In the genomic region with DNA sequence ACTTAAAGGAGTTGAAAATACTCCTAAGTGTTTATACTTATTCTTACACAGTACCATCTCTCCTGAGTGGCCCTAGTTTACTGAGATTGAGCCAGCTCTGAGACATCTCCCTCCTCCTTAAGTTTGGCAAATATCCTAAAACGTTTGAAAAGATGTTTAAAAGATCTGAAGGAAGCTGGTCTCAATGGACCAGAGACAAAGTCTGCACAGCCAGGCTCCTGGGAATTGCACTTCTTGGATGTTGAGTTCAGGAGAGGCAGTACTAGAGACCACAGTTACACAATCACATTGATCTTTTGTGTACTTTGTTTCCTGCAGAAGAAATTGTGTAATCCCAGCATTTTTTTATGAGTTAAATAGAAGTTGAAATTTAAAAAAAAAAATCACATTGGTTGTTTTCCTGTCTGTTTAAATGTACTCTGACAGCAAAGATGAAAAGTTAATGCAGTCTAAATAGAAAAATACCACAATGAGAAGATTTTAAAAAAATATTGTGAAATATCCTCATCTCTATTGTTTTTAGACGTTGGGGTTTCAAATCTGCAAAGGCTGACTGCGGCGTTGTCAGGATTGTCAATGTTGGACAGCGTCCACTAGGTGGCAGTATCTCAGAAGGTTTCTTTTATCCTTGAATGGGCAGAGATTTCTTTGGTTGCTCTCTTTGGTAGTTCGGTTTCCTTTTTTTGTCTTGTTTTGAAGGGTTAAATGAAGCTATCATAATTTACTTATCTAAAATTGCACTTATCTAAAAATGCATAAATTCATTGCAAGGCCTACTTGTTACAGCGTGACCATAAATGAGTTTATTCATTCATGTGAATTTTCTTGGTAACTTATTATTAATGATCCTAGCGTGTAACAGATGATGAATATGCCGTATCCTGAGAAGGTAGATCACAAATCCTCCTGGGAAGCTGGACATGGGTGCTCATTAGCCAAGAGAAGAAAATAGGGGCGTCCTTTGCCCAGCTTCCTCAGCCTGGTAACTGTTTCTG, we compare ENCODE assay signal across 9 cellular contexts. TPM values are rescaled to one million over a fixed set of nuclear protein-coding genes. Genes with fewer than 3 reads are reported as not detected.
DNase-seq lines count a peak whose midpoint lies in the region; ATAC-seq, FAIRE-seq and TF ChIP-seq lines count a peak whose summit lies in the region.
"Had no signal": no experiment of that assay in that cellular context is flagged by ENCODE, and none has a peak within 500 bp of the region (broad histone marks: within the 10 kb centered on the region; RNA-seq: fewer than 3 reads in every experiment).

No MANE protein-coding gene starts in this region.

- CTCF ChIA-PET in K562 (lab: Yijun Ruan, JAX; ENCODE audit: low intra/inter-chr PET ratio): interaction anchor here (0.5 to 0.6 kb wide), 2 partner anchors 27 to 370 kb away, joined by 3 read pairs; no protein-coding TSS in a partner anchor

- intact Hi-C loops in K562 (cut with micrococcal nuclease) (loop anchor here (1.0 kb wide), 1 partner anchor 261 kb away; no protein-coding TSS in a partner anchor), spleen (cut with DNase I; ENCODE audit: low total_unique reads) (loop anchor here (5.0 kb wide), 1 partner anchor 1212 kb away; no protein-coding TSS in a partner anchor)

- H3K4me3 ChIP-seq in K562 (no peak overlapping the region), iPS DF 6.9 (ENCODE audit: low read length) (no peak overlapping the region), spleen (no peak overlapping the region)

- no peak overlapping the region for H3K4me2 ChIP-seq in K562 (ENCODE audit: insufficient read depth, low read length)

- H4K20me1 ChIP-seq in K562 (replicated peaks; ENCODE audit: control insufficient read depth, insufficient read depth, low read length): no peaks in the 10 kb centered on the region

- peak; percentile 76 for FAIRE-seq in K562 (lab: Jason Lieb, UNC)

- no peak for TF ChIP-seq POLR2A in K562 (conservative IDR thresholded peaks at IDR 0.05)
- no peak for TF ChIP-seq POLR2A in spleen (IDR thresholded peaks at IDR 0.05)

- in situ Hi-C loops in K562 (cut with MboI): no loop called here

- H2AFZ ChIP-seq in K562 (ENCODE audit: low read depth, low read length): no peak overlapping the region

- H3K9me1 ChIP-seq in K562 (ENCODE audit: control insufficient read depth, insufficient read depth, low read length): no peaks in the 10 kb centered on the region

- no peak overlapping the region for H3K9ac ChIP-seq in K562 (ENCODE audit: insufficient read depth in 1 of 2, low read depth in 2 of 2, low read length in 2 of 2)

- H3K27ac ChIP-seq in K562 (ENCODE audit: extremely low read depth, low read depth, low read length) (no peak overlapping the region), iPS DF 6.9 (ENCODE audit: low read length) (no peak overlapping the region), spleen (no peak overlapping the region)

- ATAC-seq in GM18909 (IDR thresholded peaks at IDR 0.05; ENCODE audit: poor library complexity, unreplicated experiment): peak; percentile 43
- peak; percentile 65; the same call in 2 of the 3 replicates for ATAC-seq in K562
- ATAC-seq in HG03571 (IDR thresholded peaks at IDR 0.05; ENCODE audit: unreplicated experiment): no peak

- POLR2A ChIA-PET in K562 (lab: Yijun Ruan, JAX): no interaction called here

- H3K9me3 ChIP-seq in K562 (replicated peaks; ENCODE audit: control insufficient read depth, insufficient read depth, low read depth, low read length) (no peaks in the 10 kb centered on the region), iPS DF 6.9 (ENCODE audit: control insufficient read depth, insufficient read depth, low read length) (no peaks in the 10 kb centered on the region), spleen (no peaks in the 10 kb centered on the region)

- no peaks in the 10 kb centered on the region for H3K27me3 ChIP-seq in K562 (ENCODE audit: control insufficient read depth in 2 of 2, insufficient read depth in 2 of 2, low read length in 2 of 2)
- H3K27me3 ChIP-seq in iPS DF 6.9 (ENCODE audit: control insufficient read depth, insufficient read depth, low read length): no peaks in the 10 kb centered on the region
- H3K27me3 ChIP-seq in spleen (replicated peaks in 1 of 7): no peaks in the 10 kb centered on the region

- WGBS in K562 (ENCODE audit: insufficient coverage, low coverage, missing lambda C conversion rate): under 1% methylated on average over 9 of the region's 10 CpGs
- no CpG with 5 or more reads among the region's 10 CpGs for WGBS in iPS DF 6.9 (ENCODE audit: insufficient coverage, insufficient read length)
- 33 to 38% (median 37%) methylated on average over 10 of the region's 10 CpGs for WGBS in spleen, 5 donors

- peak; percentile 42 to 69 for TF ChIP-seq RAD21 in K562 (CRISPR knock-in tag; conservative IDR thresholded peaks at IDR 0.05 in 1 of 2, IDR thresholded peaks at IDR 0.05 in 1 of 2)

- H3K79me2 ChIP-seq in K562 (ENCODE audit: control insufficient read depth, insufficient read depth, low read length): no peaks in the 10 kb centered on the region

- H3K36me3 ChIP-seq in K562 (ENCODE audit: control insufficient read depth, insufficient read depth, low read length) (no peaks in the 10 kb centered on the region), iPS DF 6.9 (ENCODE audit: control insufficient read depth, insufficient read depth, low read length) (no peaks in the 10 kb centered on the region), spleen (no peaks in the 10 kb centered on the region)

- no peak for TF ChIP-seq EP300 in K562 (IDR thresholded peaks at IDR 0.05; ENCODE audit: low read length)

- DNase-seq in AML-193 (lab: John Stamatoyannopoulos, UW): peak; percentile 58 to 69
- DNase-seq in NCI-H1105 treated with DMSO at 0.1 percent for 48 hours (lab: John Stamatoyannopoulos, UW): peak; percentile 80
- DNase-seq in T-helper 1 cell: peak in 3 of 5 donors; percentile 16 to 54 (median 25)
- peak; percentile 51 to 61 (median 56) for DNase-seq in K562 (ENCODE audit: extremely low read depth in 1 of 4, low spot score in 3 of 4)
- peak; percentile 70 for DNase-seq in iPS DF 6.9 (ENCODE audit: low read depth, low spot score)
- no peak for DNase-seq in spleen

- BruUV-seq in K562 (replicated peaks; lab: Mats Ljungman, UMichigan): no TSS peak

- H3K4me1 ChIP-seq in K562 (replicated peaks in 1 of 2; ENCODE audit: control insufficient read depth in 2 of 2, insufficient read depth in 2 of 2, low read length in 2 of 2): no peaks in the 10 kb centered on the region
- H3K4me1 ChIP-seq in iPS DF 6.9 (ENCODE audit: control insufficient read depth, insufficient read depth, low read length): peaks cover 5% of the 10 kb centered on the region
- H3K4me1 ChIP-seq in spleen: peaks cover 0 to 8% (median 0%) of the 10 kb centered on the region in 6 donors

- TF ChIP-seq CTCF in K562 (IDR thresholded peaks at IDR 0.05 in 2 of 3, conservative IDR thresholded peaks at IDR 0.05 in 1 of 3; ENCODE audit: insufficient read depth in 2 of 3, low read depth in 1 of 3, low read length in 3 of 3) (peak; percentile 49 to 66 (median 61); a peak in 5 of 6 replicates), spleen (IDR thresholded peaks at IDR 0.05 in 8 of 11, conservative IDR thresholded peaks at IDR 0.05 in 3 of 11) (peak; percentile 48 to 87 (median 73))

TF ChIP-seq in K562, 482 proteins besides CTCF, POLR2A, EP300 and RAD21:
- TF ChIP-seq E2F5 (CRISPR knock-in tag; IDR thresholded peaks at IDR 0.05) (no peak), CEBPG (CRISPR knock-in tag; IDR thresholded peaks at IDR 0.05) (no peak), CEBPG (tag; conservative IDR thresholded peaks at IDR 0.05 in 1 of 2, IDR thresholded peaks at IDR 0.05 in 1 of 2) (peak; percentile 37 to 39; a peak in 3 of 4 replicates), NEUROD1 (IDR thresholded peaks at IDR 0.05; ENCODE audit: borderline replicate concordance, low read depth, low read length, partially characterized antibody) (no peak), CEBPB (tag; IDR thresholded peaks at IDR 0.05) (peak; percentile 60; the same call in 1 of the 2 replicates)

RNA-seq across cellular contexts. Expression of gene TNFSF11, which starts 20.9 kb away (rescaled TPM):
- total RNA-seq in K562 (2011; cell fraction: chromatin; rRNA removed; ENCODE audit: low replicate concordance): not detected in 2 replicates
- not detected in 2 replicates for total RNA-seq in K562 (2011; cell fraction: nucleolus; rRNA removed)
- not detected in 2 replicates for total RNA-seq in K562 (2011; cell fraction: nucleoplasm; rRNA removed)
- total RNA-seq in K562 (2014; rRNA removed): not detected in 2 replicates
- not detected in 2 replicates for total RNA-seq in K562 (2014; rRNA removed; fragmentation: Illumina TruSeq; extraction: Trizol)
- total RNA-seq in K562 (2015; rRNA removed; fragmentation: Illumina TruSeq; extraction: Trizol): not detected in 2 replicates
- total RNA-seq in K562 (2021): not detected in 2 replicates
- polyA plus RNA-seq in K562 (2011; rRNA removed): not detected in 2 replicates
- polyA plus RNA-seq in K562 (2011; cell fraction: cytosol; rRNA removed): not detected in 2 replicates
- polyA plus RNA-seq in K562 (2011; cell fraction: nucleus; rRNA removed): not detected in 2 replicates
- not detected in 2 replicates for polyA plus RNA-seq in K562 (2012)
- polyA plus RNA-seq in K562 (2014; fragmentation: Illumina TruSeq; extraction: Trizol): not detected in 2 replicates
- not detected for polyA plus RNA-seq in K562 (2014; fragmentation: Nextera tagmentation; extraction: Ambion mirVana)
- not detected in 2 replicates for polyA plus RNA-seq in K562 (2014; rRNA removed)
- not detected in 2 replicates for polyA minus RNA-seq in K562 (2011; rRNA and poly(A)+ RNA removed)
- polyA minus RNA-seq in K562 (2011; cell fraction: cytosol; rRNA and poly(A)+ RNA removed): not detected in 2 replicates
- not detected in 2 replicates for polyA minus RNA-seq in K562 (2011; cell fraction: nucleus; rRNA and poly(A)+ RNA removed)
- total RNA-seq in spleen: 1 to 10 TPM in 1 of 7 donors, under 1 TPM in 5, not detected in 1; 0.32 to 1.4 (median 0.56) TPM
- polyA plus RNA-seq in spleen: under 1 TPM; 0.61 to 0.87 (median 0.86) TPM
- total RNA-seq: temporal lobe had no signal
